ENCODE assay signal across 10 cellular contexts in the genomic region with DNA sequence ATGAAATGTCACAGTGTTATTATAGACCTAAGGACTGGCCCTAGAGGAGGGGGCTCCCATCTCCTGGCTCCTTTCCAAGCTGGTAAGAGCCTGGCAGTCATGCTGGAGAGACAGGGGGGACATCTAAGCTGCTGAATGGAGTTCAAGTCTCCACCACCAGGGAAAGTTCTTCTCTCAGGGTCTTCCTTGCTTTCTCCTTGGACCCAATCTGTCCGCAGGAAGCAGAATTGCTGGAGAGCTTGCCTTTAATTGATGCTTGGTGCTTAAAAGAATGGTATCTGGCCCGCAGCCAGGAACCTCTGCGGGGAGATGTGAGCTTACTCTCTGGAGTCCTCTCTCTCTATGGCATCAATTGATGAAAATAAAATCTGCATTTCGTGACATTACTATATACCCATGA. TPM values are rescaled to one million over a fixed set of nuclear protein-coding genes. Genes with fewer than 3 reads are reported as not detected.
A peak's percentile ranks its signal among the peaks of the same experiment; 100 is the strongest.
DNase-seq lines count a peak whose midpoint lies in the region; ATAC-seq and TF ChIP-seq lines count a peak whose summit lies in the region.
"Had no signal": no experiment of that assay in that cellular context is flagged by ENCODE, and none has a peak within 500 bp of the region (broad histone marks: within the 10 kb centered on the region; RNA-seq: fewer than 3 reads in every experiment).

No MANE protein-coding gene starts in this region.

- ATAC-seq in GM18505 (IDR thresholded peaks at IDR 0.05; ENCODE audit: unreplicated experiment): no peak

- no peaks in the 10 kb centered on the region for H3F3A ChIP-seq in SK-N-SH (replicated peaks; ENCODE audit: insufficient read depth)

- H3K4me3 ChIP-seq in SK-N-SH (ENCODE audit: low read depth in 2 of 2, low read length in 1 of 2) (no peak overlapping the region), right atrium auricular region (no peak overlapping the region)

- 75% methylated on average over 4 of the region's 4 CpGs for WGBS in SK-N-SH (ENCODE audit: low lambda C conversion rate)

- H4K20me1 ChIP-seq in SK-N-SH (ENCODE audit: insufficient read depth): no peaks in the 10 kb centered on the region

- H3K4me1 ChIP-seq in SK-N-SH (ENCODE audit: control insufficient read depth in 1 of 2, insufficient read depth in 2 of 2, low read depth in 1 of 2, low read length in 1 of 2) (peaks cover 0 to 11% of the 10 kb centered on the region in 2 experiments; a peak in 1 of 4 replicates), right atrium auricular region (peaks cover 0 to 63% of the 10 kb centered on the region in 2 donors)

- POLR2A ChIA-PET in SK-N-SH (lab: Yijun Ruan, JAX): interaction anchor here (0.6 to 1.2 kb wide), 2 partner anchors 30 to 360 kb away, joined by 3 read pairs; no protein-coding TSS in a partner anchor

- no peaks in the 10 kb centered on the region for H3K36me3 ChIP-seq in SK-N-SH (replicated peaks in 1 of 2; ENCODE audit: control insufficient read depth in 1 of 2, insufficient read depth in 2 of 2, low read length in 1 of 2)
- no peaks in the 10 kb centered on the region for H3K36me3 ChIP-seq in right atrium auricular region

- CTCF ChIA-PET in SK-N-SH (lab: Yijun Ruan, JAX): interaction anchor here (0.8 to 2.1 kb wide), 9 partner anchors 10 to 499 kb away, joined by 3 to 6 read pairs (median 4); no protein-coding TSS in a partner anchor

- no peak for TF ChIP-seq EP300 in SK-N-SH (IDR thresholded peaks at IDR 0.05; ENCODE audit: borderline replicate concordance in 1 of 2, low read depth in 1 of 2, low read length in 1 of 2)

- H3K27ac ChIP-seq in SK-N-SH (ENCODE audit: low read depth in 2 of 2, low read length in 1 of 2): no peak overlapping the region
- H3K27ac ChIP-seq in right atrium auricular region: peak overlapping the region; percentile 79 to 93
- H3K27ac ChIP-seq in temporal lobe (ENCODE audit: low read depth, low read length): peak overlapping the region; percentile 31

- H3K4me2 ChIP-seq in SK-N-SH: no peak overlapping the region

- peak; percentile 2 for DNase-seq in NCI-H1105 treated with DMSO at 0.1 percent for 48 hours (lab: John Stamatoyannopoulos, UW)
- DNase-seq in NCI-H1105 (lab: John Stamatoyannopoulos, UW): no peak
- DNase-seq in SK-N-SH: peak; percentile 47
- peak; percentile 61 for DNase-seq in right atrium auricular region (ENCODE audit: low spot score)
- no peak for DNase-seq in cerebellum (ENCODE audit: low spot score)
- DNase-seq in NCI-H1048 (lab: John Stamatoyannopoulos, UW): no peak
- DNase-seq: 8988T; activated naive CD4-positive, alpha-beta T cell treated with anti-CD3 and anti-CD28 coated beads, Interleukin-2, amount 10 ng/mL, durations not matched to agents 7 days and 5 days had no signal

- H3K9me3 ChIP-seq in SK-N-SH: no peaks in the 10 kb centered on the region
- H3K9me3 ChIP-seq in right atrium auricular region: no peaks in the 10 kb centered on the region

- TF ChIP-seq RAD21 in SK-N-SH (IDR thresholded peaks at IDR 0.05; ENCODE audit: low read length): no peak

- H3K9ac ChIP-seq in SK-N-SH: no peak overlapping the region

- no peaks in the 10 kb centered on the region for H3K79me2 ChIP-seq in SK-N-SH (ENCODE audit: insufficient read depth)

- TF ChIP-seq CTCF in SK-N-SH (IDR thresholded peaks at IDR 0.05) (no peak), right atrium auricular region (IDR thresholded peaks at IDR 0.05) (peak in 1 of 2 donors; percentile 11)

- no peaks in the 10 kb centered on the region for H3K9me2 ChIP-seq in SK-N-SH

- TF ChIP-seq POLR2A in GM18505 (IDR thresholded peaks at IDR 0.05; ENCODE audit: borderline replicate concordance, extremely low read depth, insufficient read depth, insufficient read length): no peak

- no peaks in the 10 kb centered on the region for H3K27me3 ChIP-seq in SK-N-SH (ENCODE audit: insufficient read depth)
- H3K27me3 ChIP-seq in right atrium auricular region: no peaks in the 10 kb centered on the region

- no peak overlapping the region for H2AFZ ChIP-seq in SK-N-SH (ENCODE audit: low read depth)

TF ChIP-seq in SK-N-SH, 30 proteins besides CTCF, POLR2A, EP300 and RAD21:
- TF ChIP-seq MXI1 (IDR thresholded peaks at IDR 0.05; ENCODE audit: low read depth, low read length) (no peak), NFIC (IDR thresholded peaks at IDR 0.05; ENCODE audit: borderline replicate concordance) (peak; percentile 47; the same call in 1 of the 2 replicates)

RNA-seq across cellular contexts. Expression of gene IRF2BP2, which starts 25.1 kb away (rescaled TPM):
- polyA plus RNA-seq in SK-N-SH (2012; rRNA removed): 40.3 and 73.9 TPM in 2 replicates
- 28.1 and 46.6 TPM in 2 replicates for polyA plus RNA-seq in SK-N-SH (2012; cell fraction: cytosol; rRNA removed)
- polyA plus RNA-seq in SK-N-SH (2012; cell fraction: nucleus; rRNA removed): 73.9 and 167 TPM in 2 replicates
- total RNA-seq in right atrium auricular region: 10 to 100 TPM; 74.5 to 76.3 TPM
- total RNA-seq in temporal lobe: 85.6 TPM
- total RNA-seq in cerebellum: 96.2 TPM

Comparison
In these comparisons a context has a peak if more than half of its experiments do, and no peak if none do; other contexts are left out.
1. DNase-seq: peak in NCI-H1105 treated with DMSO at 0.1 percent for 48 hours (single experiment), SK-N-SH (single experiment) and right atrium auricular region (single experiment); none in NCI-H1105 (single experiment), cerebellum (single experiment) and NCI-H1048 (single experiment).
2. H3K27ac ChIP-seq: peak in right atrium auricular region (2 of 2) and temporal lobe (single experiment); none in SK-N-SH (0 of 2).